In genomic region chr2:160703648-160704585, GRCh38 we compare ENCODE assay signal across 9 cellular contexts.
DNase-seq lines count a peak whose midpoint lies in the region; ATAC-seq, FAIRE-seq and TF ChIP-seq lines count a peak whose summit lies in the region.
"Had no signal": no experiment of that assay in that cellular context is flagged by ENCODE, and none has a peak within 500 bp of the region (broad histone marks: within the 10 kb centered on the region; RNA-seq: fewer than 3 reads in every experiment).

No MANE protein-coding gene starts in this region.

- peaks cover 17% of the 10 kb centered on the region for H3K4me1 Mint-ChIP-seq in CD4-positive, alpha-beta T cell (ENCODE audit: low read depth)

- peak overlapping the region; percentile 47 for H2AFZ ChIP-seq in keratinocyte (ENCODE audit: control insufficient read depth, low read length)

- no peak overlapping the region for H3K9ac ChIP-seq in keratinocyte (ENCODE audit: control insufficient read depth, extremely low read depth, insufficient read depth, low read length)

- no peaks in the 10 kb centered on the region for H3K79me2 ChIP-seq in keratinocyte (ENCODE audit: control insufficient read depth, insufficient read depth, low read length)

- no peaks in the 10 kb centered on the region for H3K27me3 ChIP-seq in CD4-positive, alpha-beta T cell (ENCODE audit: control insufficient read depth, insufficient read depth, low read length)
- H3K27me3 ChIP-seq in keratinocyte (ENCODE audit: control insufficient read depth, extremely low read depth, insufficient read depth, low read length) (no peaks in the 10 kb centered on the region), testis (no peaks in the 10 kb centered on the region)
- H3K27me3 ChIP-seq: body of pancreas had no signal

- no peaks in the 10 kb centered on the region for H3K36me3 ChIP-seq in keratinocyte (ENCODE audit: control insufficient read depth in 2 of 2, extremely low read depth in 1 of 2, insufficient read depth in 2 of 2, low read length in 2 of 2)
- H3K36me3 ChIP-seq in testis (ENCODE audit: low read depth, missing control alignments), result no peaks in the 10 kb centered on the region

- DNase-seq in CD4-positive, alpha-beta T cell, result peak in 5 of 10 experiments; percentile 6 to 10 (median 7)
- DNase-seq in SK-N-DZ (ENCODE audit: low spot score), result peak; percentile 12
- no peak for DNase-seq in keratinocyte (ENCODE audit: low read depth, low spot score)
- no peak for DNase-seq in GM10266 (ENCODE audit: extremely low spot score)
- DNase-seq in EL, result no peak
- DNase-seq in testis, result no peak

- POLR2A ChIA-PET in CD4-positive, alpha-beta T cell (lab: Charles Lee), result no interaction called here

- H3K27me3 Mint-ChIP-seq in CD4-positive, alpha-beta T cell, result no peaks in the 10 kb centered on the region

- no peaks in the 10 kb centered on the region for H3K9me3 ChIP-seq in CD4-positive, alpha-beta T cell (ENCODE audit: control insufficient read depth, low read length)
- H3K9me3 ChIP-seq in keratinocyte (ENCODE audit: control insufficient read depth, low read depth, low read length) (no peaks in the 10 kb centered on the region), testis (no peaks in the 10 kb centered on the region)
- H3K9me3 ChIP-seq: body of pancreas had no signal

- peak; percentile 84 for ATAC-seq in CD4-positive, alpha-beta T cell (ENCODE audit: poor library complexity)
- ATAC-seq in GM19328 (IDR thresholded peaks at IDR 0.05; ENCODE audit: unreplicated experiment) (peak; percentile 83), HG03139 (IDR thresholded peaks at IDR 0.05; ENCODE audit: unreplicated experiment) (peak; percentile 83)
- ATAC-seq: body of pancreas had no signal

- H3K4me3 ChIP-seq in keratinocyte (ENCODE audit: control insufficient read depth in 2 of 3, extremely low read depth in 1 of 3, insufficient read depth in 2 of 3, low read depth in 1 of 3, low read length in 3 of 3) (no peak overlapping the region), testis (no peak overlapping the region)
- H3K4me3 ChIP-seq: body of pancreas had no signal

- dilution Hi-C loops in keratinocyte (cut with MboI; ENCODE audit: extremely low pct_ligation_motif_present, low sequenced_read_pairs), result no loop called here

- 46 to 58% methylated on average over 8 of the region's 8 CpGs for WGBS in testis, 2 donors

- H3K36me3 Mint-ChIP-seq in CD4-positive, alpha-beta T cell (ENCODE audit: low read depth), result no peaks in the 10 kb centered on the region

- intact Hi-C loops in CD4-positive, alpha-beta T cell (cut with DNase I, micrococcal nuclease), result no loop called here
- intact Hi-C loops in testis (cut with DNase I; ENCODE audit: low total_unique reads), result no loop called here

- no peak overlapping the region for H3K4me2 ChIP-seq in keratinocyte (ENCODE audit: control insufficient read depth, extremely low read depth, insufficient read depth, low read depth, low read length)

- H3K4me3 Mint-ChIP-seq in CD4-positive, alpha-beta T cell, result peak overlapping the region; percentile 1

- CTCF ChIA-PET in CD4-positive, alpha-beta T cell (lab: Charles Lee), result interaction anchor here (0.5 kb wide), 1 partner anchor 313 kb away, joined by 4 read pairs; no protein-coding TSS in a partner anchor

- H3K27ac ChIP-seq in CD4-positive, alpha-beta T cell (ENCODE audit: low read depth, low read length), result no peak overlapping the region
- H3K27ac ChIP-seq in keratinocyte (ENCODE audit: control insufficient read depth, insufficient read depth, low read length), result no peak overlapping the region
- H3K27ac ChIP-seq in testis, result no peak overlapping the region
- H3K27ac ChIP-seq: body of pancreas had no signal

- peaks cover 3% of the 10 kb centered on the region for H3K9me3 Mint-ChIP-seq in CD4-positive, alpha-beta T cell

- H3K4me1 ChIP-seq in keratinocyte (ENCODE audit: control insufficient read depth, extremely low read depth, insufficient read depth, low read length) (no peaks in the 10 kb centered on the region), testis (no peaks in the 10 kb centered on the region)
- H3K4me1 ChIP-seq: body of pancreas had no signal

- no peak for TF ChIP-seq POLR2A in testis (IDR thresholded peaks at IDR 0.05)

- H3K27ac Mint-ChIP-seq in CD4-positive, alpha-beta T cell, result peak overlapping the region; percentile 15

- no peak for TF ChIP-seq CTCF in CD4-positive, alpha-beta T cell (IDR thresholded peaks at IDR 0.05)
- TF ChIP-seq CTCF in keratinocyte (optimal IDR thresholded peaks at IDR 0.05 in 1 of 3, IDR thresholded peaks at IDR 0.05 in 1 of 3, conservative IDR thresholded peaks at IDR 0.05 in 1 of 3; ENCODE audit: extremely low read depth in 1 of 3, insufficient read depth in 2 of 3, low read length in 3 of 3), result no peak
- no peak for TF ChIP-seq CTCF in GM10266 (IDR thresholded peaks at IDR 0.05; ENCODE audit: control insufficient read depth, insufficient read depth, low read depth, missing control alignments)
- no peak for TF ChIP-seq CTCF in testis (IDR thresholded peaks at IDR 0.05)

- no peaks in the 10 kb centered on the region for H3K9me1 ChIP-seq in keratinocyte (ENCODE audit: control insufficient read depth, extremely low read depth, insufficient read depth, low read length)

- H4K20me1 ChIP-seq in keratinocyte (ENCODE audit: control insufficient read depth, extremely low read depth, insufficient read depth, low read length), result no peaks in the 10 kb centered on the region

- FAIRE-seq in keratinocyte (lab: Jason Lieb, UNC), result no peak
